7 cellular contexts compared by ENCODE assay signal in genomic region chr13:113837554-113838355, GRCh38. TPM values are rescaled to one million over a fixed set of nuclear protein-coding genes. Genes with fewer than 3 reads are reported as not detected.
DNase-seq lines count a peak whose midpoint lies in the region; ATAC-seq and TF ChIP-seq lines count a peak whose summit lies in the region.

No MANE protein-coding gene starts in this region.

- peak; percentile 82 for DNase-seq in GOT3 (lab: John Stamatoyannopoulos, UW)
- peak; percentile 76 for DNase-seq in NCI-H69 (lab: John Stamatoyannopoulos, UW)
- DNase-seq in dermis blood vessel endothelial cell = peak; percentile 93
- DNase-seq in right lobe of liver = peak; percentile 81 to 93 (median 90)
- peak; percentile 95 to 96 for DNase-seq in suprapubic skin (ENCODE audit: low spot score in 2 of 2)
- no peak for DNase-seq in activated CD4-positive, CD25-positive, alpha-beta regulatory T cell (lab: John Stamatoyannopoulos, UW)
- DNase-seq in effector memory CD4-positive, alpha-beta T cell = no peak

- 20% methylated on average over 3 of the region's 16 CpGs for WGBS in right lobe of liver (ENCODE audit: insufficient coverage, low coverage, low lambda C conversion rate, missing lambda C conversion rate)
- WGBS in suprapubic skin = 25% methylated on average over 11 of the region's 16 CpGs

- intact Hi-C loops in right lobe of liver (cut with DNase I) = no loop called here

- peak; percentile 75 to 89 (median 82) for ATAC-seq in right lobe of liver

- no peak for TF ChIP-seq CTCF in right lobe of liver (IDR thresholded peaks at IDR 0.05)
- no peak for TF ChIP-seq CTCF in suprapubic skin (IDR thresholded peaks at IDR 0.05)

- H3K4me3 ChIP-seq in right lobe of liver = no peak overlapping the region
- peak overlapping the region; percentile 21 for H3K4me3 ChIP-seq in suprapubic skin
- H3K4me3 ChIP-seq in effector memory CD4-positive, alpha-beta T cell (ENCODE audit: insufficient read depth, low read depth, low read length, poor library complexity, severe bottlenecking) = no peak overlapping the region

- no peak for TF ChIP-seq EP300 in suprapubic skin (IDR thresholded peaks at IDR 0.05)

- H3K27me3 ChIP-seq in right lobe of liver = no peaks in the 10 kb centered on the region
- H3K27me3 ChIP-seq in suprapubic skin = no peaks in the 10 kb centered on the region
- no peaks in the 10 kb centered on the region for H3K27me3 ChIP-seq in effector memory CD4-positive, alpha-beta T cell (replicated peaks; ENCODE audit: control insufficient read depth, insufficient read depth, low read length, poor library complexity, severe bottlenecking)

- H3K27ac ChIP-seq in right lobe of liver (peak overlapping the region; percentile 10 to 78 (median 65)), suprapubic skin (peak overlapping the region; percentile 81)
- H3K27ac ChIP-seq in effector memory CD4-positive, alpha-beta T cell (ENCODE audit: insufficient read depth, low read length, poor library complexity, severe bottlenecking) = no peak overlapping the region

- H3K4me1 ChIP-seq in right lobe of liver (peaks cover 0 to 36% (median 0%) of the 10 kb centered on the region in 4 donors), suprapubic skin (peaks cover 57% of the 10 kb centered on the region)
- H3K4me1 ChIP-seq in effector memory CD4-positive, alpha-beta T cell (ENCODE audit: control insufficient read depth, insufficient read depth, low read length, poor library complexity, severe bottlenecking) = peaks cover 10% of the 10 kb centered on the region

- no peaks in the 10 kb centered on the region for H3K36me3 ChIP-seq in right lobe of liver
- H3K36me3 ChIP-seq in suprapubic skin = peaks cover 29% of the 10 kb centered on the region
- no peaks in the 10 kb centered on the region for H3K36me3 ChIP-seq in effector memory CD4-positive, alpha-beta T cell (ENCODE audit: control insufficient read depth, insufficient read depth, low read length)

- no peaks in the 10 kb centered on the region for H3K9me3 ChIP-seq in right lobe of liver
- H3K9me3 ChIP-seq in suprapubic skin = no peaks in the 10 kb centered on the region
- no peaks in the 10 kb centered on the region for H3K9me3 ChIP-seq in effector memory CD4-positive, alpha-beta T cell (ENCODE audit: control insufficient read depth, low read length)

- TF ChIP-seq POLR2A in right lobe of liver (IDR thresholded peaks at IDR 0.05) = peak; percentile 67
- no peak for TF ChIP-seq POLR2A in suprapubic skin (IDR thresholded peaks at IDR 0.05)

RNA-seq across cellular contexts. Expression of gene GAS6, which starts 26.1 kb away (rescaled TPM):
- total RNA-seq in dermis blood vessel endothelial cell = 147 and 174 TPM in 2 replicates
- total RNA-seq in right lobe of liver = 10 to 100 TPM; 11.9 to 48.5 (median 27.2) TPM
- 100 to 1,000 TPM; 175 to 286 (median 224) TPM for total RNA-seq in suprapubic skin

Comparison
In these comparisons a context has a peak if more than half of its experiments do, and no peak if none do; other contexts are left out.
1. DNase-seq: peak in GOT3 (single experiment), NCI-H69 (single experiment), dermis blood vessel endothelial cell (single experiment), right lobe of liver (3 of 3) and suprapubic skin (2 of 2); none in activated CD4-positive, CD25-positive, alpha-beta regulatory T cell (0 of 4) and effector memory CD4-positive, alpha-beta T cell (0 of 3).